20 cellular contexts compared by ENCODE assay signal in genomic region chr18:51617572-51618260, GRCh38.
DNase-seq lines count a peak whose midpoint lies in the region; ATAC-seq and TF ChIP-seq lines count a peak whose summit lies in the region.
"Had no signal": no experiment of that assay in that cellular context is flagged by ENCODE, and none has a peak within 500 bp of the region (broad histone marks: within the 10 kb centered on the region; RNA-seq: fewer than 3 reads in every experiment).

No MANE protein-coding gene starts in this region.

- TF ChIP-seq CTCF in PC-3 (conservative IDR thresholded peaks at IDR 0.05; ENCODE audit: low read depth, low read length) (no peak), fibroblast of the aortic adventitia (IDR thresholded peaks at IDR 0.05; ENCODE audit: insufficient read depth, low read length) (no peak)

- DNase-seq in PC-3 (peak; percentile 10), fibroblast of the aortic adventitia (ENCODE audit: low read depth) (peak; percentile 3), renal cortical epithelial cell (ENCODE audit: low read depth) (peak; percentile 2), posterior vena cava (ENCODE audit: low spot score) (no peak), NCI-H524 (lab: John Stamatoyannopoulos, UW) (no peak)
- DNase-seq in stimulated activated naive CD8-positive, alpha-beta T cell treated with anti-CD3 and anti-CD28 coated beads, Interleukin-15, amount 100 ng/mL, for 72 hours: no peak
- DNase-seq: C1 segment of cervical spinal cord; Calu3; CD8-positive, alpha-beta T cell; DMS53; GDM1; NCI-H1417; NCI-H1694 treated with DMSO at 0.1 percent for 48 hours; NCI-H2081 treated with DMSO at 0.1 percent for 48 hours; NCI-H510A; NCI-H774; SHP77 had no signal

- no peak overlapping the region for H3K9ac ChIP-seq in HUES48 (ENCODE audit: low read depth, low read length)
- H3K9ac ChIP-seq in PC-3 (ENCODE audit: low read length): peak overlapping the region; percentile 43
- H3K9ac ChIP-seq: KMS-11 had no signal

- no peak overlapping the region for H3K4me3 Mint-ChIP-seq in stimulated activated naive CD8-positive, alpha-beta T cell treated with anti-CD3 and anti-CD28 coated beads, Interleukin-15, amount 100 ng/mL, for 72 hours
- H3K4me3 Mint-ChIP-seq: CD8-positive, alpha-beta T cell; T-helper 1 cell treated with Interleukin-12 subunit alpha and Interleukin-12 subunit beta and Interleukin-4 antibody, amounts not matched to agents 30 μg/mL and 1 μg/mL, for 36 hours had no signal

- H3K4me1 Mint-ChIP-seq in stimulated activated naive CD8-positive, alpha-beta T cell treated with anti-CD3 and anti-CD28 coated beads, Interleukin-15, amount 100 ng/mL, for 72 hours: no peaks in the 10 kb centered on the region

- peaks cover 17% of the 10 kb centered on the region for H3K27me3 Mint-ChIP-seq in stimulated activated naive CD8-positive, alpha-beta T cell treated with anti-CD3 and anti-CD28 coated beads, Interleukin-15, amount 100 ng/mL, for 72 hours

- H3K27me3 ChIP-seq in HUES48 (ENCODE audit: control insufficient read depth, insufficient read depth, low read length) (peaks cover 10% of the 10 kb centered on the region; the same call in 1 of the 2 replicates), PC-3 (ENCODE audit: low read length) (no peaks in the 10 kb centered on the region)

- CTCF ChIA-PET in PC-3 (lab: Charles Lee): no interaction called here

- H3K36me3 ChIP-seq in HUES48 (ENCODE audit: control insufficient read depth, insufficient read depth, low read length) (no peaks in the 10 kb centered on the region), PC-3 (ENCODE audit: low read depth, low read length) (no peaks in the 10 kb centered on the region)

- H4K20me1 ChIP-seq in PC-3 (ENCODE audit: low read length): no peaks in the 10 kb centered on the region

- no peak for ATAC-seq in PC-3
- no peak for ATAC-seq in stimulated activated naive CD8-positive, alpha-beta T cell treated with anti-CD3 and anti-CD28 coated beads, Interleukin-15, amount 100 ng/mL, for 72 hours
- ATAC-seq: CD8-positive, alpha-beta T cell had no signal

- POLR2A ChIA-PET in PC-3 (lab: Charles Lee; ENCODE audit: unreplicated experiment): no interaction called here

- no peak overlapping the region for H2AFZ ChIP-seq in PC-3 (ENCODE audit: low read length)

- no peaks in the 10 kb centered on the region for H3K9me2 ChIP-seq in PC-3 (replicated peaks; ENCODE audit: low read length)

- H3K27ac Mint-ChIP-seq in stimulated activated naive CD8-positive, alpha-beta T cell treated with anti-CD3 and anti-CD28 coated beads, Interleukin-15, amount 100 ng/mL, for 72 hours: no peak overlapping the region
- H3K27ac Mint-ChIP-seq: CD8-positive, alpha-beta T cell; T-helper 1 cell treated with Interleukin-12 subunit alpha and Interleukin-12 subunit beta and Interleukin-4 antibody, amounts not matched to agents 30 μg/mL and 1 μg/mL, for 36 hours had no signal

- H3K4me1 ChIP-seq in HUES48 (ENCODE audit: control insufficient read depth, insufficient read depth, low read length) (peaks cover 16% of the 10 kb centered on the region), PC-3 (ENCODE audit: insufficient read depth, low read length) (peaks cover 7% of the 10 kb centered on the region; the same call in 1 of the 2 replicates)

- H3F3A ChIP-seq in PC-3 (ENCODE audit: low read length, unreplicated experiment): no peaks in the 10 kb centered on the region

- H3K4me3 ChIP-seq in HUES48 (ENCODE audit: low read depth, low read length) (no peak overlapping the region), PC-3 (ENCODE audit: low read length) (no peak overlapping the region), fibroblast of the aortic adventitia (ENCODE audit: low read depth, low read length) (no peak overlapping the region)

- BruUV-seq in PC-3 (replicated peaks; lab: Mats Ljungman, UMichigan): no TSS peak

- peak overlapping the region; percentile 6 for H3K27ac ChIP-seq in HUES48 (ENCODE audit: low read depth, low read length)
- H3K27ac ChIP-seq in PC-3 (ENCODE audit: low read length): peak overlapping the region; percentile 83
- H3K27ac ChIP-seq: KMS-11 had no signal

- no peak overlapping the region for H3K4me2 ChIP-seq in PC-3 (ENCODE audit: low read length)
- H3K4me2 ChIP-seq: KMS-11 had no signal

- H3K9me3 ChIP-seq in HUES48 (ENCODE audit: control insufficient read depth, insufficient read depth, low read length) (no peaks in the 10 kb centered on the region), PC-3 (ENCODE audit: low read length) (no peaks in the 10 kb centered on the region)

- peaks cover 0 to 1% of the 10 kb centered on the region in 2 donors for H3K9me3 Mint-ChIP-seq in stimulated activated naive CD8-positive, alpha-beta T cell treated with anti-CD3 and anti-CD28 coated beads, Interleukin-15, amount 100 ng/mL, for 72 hours
- H3K9me3 Mint-ChIP-seq: CD8-positive, alpha-beta T cell; T-helper 1 cell treated with Interleukin-12 subunit alpha and Interleukin-12 subunit beta and Interleukin-4 antibody, amounts not matched to agents 30 μg/mL and 1 μg/mL, for 36 hours had no signal

- intact Hi-C loops in PC-3 (cut with micrococcal nuclease) (no loop called here), posterior vena cava (cut with DNase I) (no loop called here)

- H3K79me2 ChIP-seq in PC-3 (ENCODE audit: low read length): no peaks in the 10 kb centered on the region

Comparison
In these comparisons a context has a peak if more than half of its experiments do, and no peak if none do; other contexts are left out.
1. DNase-seq: peak in PC-3 (single experiment), fibroblast of the aortic adventitia (single experiment) and renal cortical epithelial cell (single experiment); none in posterior vena cava (single experiment), stimulated activated naive CD8-positive, alpha-beta T cell treated with anti-CD3 and anti-CD28 coated beads, Interleukin-15, amount 100 ng/mL, for 72 hours (0 of 2) and NCI-H524 (0 of 2).